In the genomic region with DNA sequence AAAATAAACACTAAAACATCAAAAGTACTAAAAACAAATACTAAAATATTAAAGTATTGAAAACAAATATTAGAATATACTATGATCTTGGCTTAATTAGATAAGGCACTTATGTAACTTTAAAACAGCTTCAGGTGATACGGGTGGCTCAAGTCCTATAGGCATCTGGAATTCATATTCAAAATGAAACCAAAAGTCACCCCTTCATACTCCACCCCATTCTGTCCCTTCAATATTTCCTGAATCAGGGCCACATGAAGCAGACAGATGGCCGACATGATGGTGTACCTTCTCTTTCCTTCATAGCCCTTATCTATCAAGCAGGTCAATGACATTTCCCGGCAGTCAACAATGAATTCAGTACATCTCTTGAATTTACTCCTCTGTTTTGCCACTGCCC, we compare ENCODE assay signal across 24 cellular contexts.
"Had no signal": no experiment of that assay in that cellular context is flagged by ENCODE, and none has a peak within 500 bp of the region (broad histone marks: within the 10 kb centered on the region; RNA-seq: fewer than 3 reads in every experiment).

No MANE protein-coding gene starts in this region.

- H3K27me3 ChIP-seq: foreskin keratinocyte, gastroesophageal sphincter, heart left ventricle, hepatocyte, left lung had no signal

- DNase-seq: dermis blood vessel endothelial cell; dorsolateral prefrontal cortex; effector CD4-positive, alpha-beta T cell; effector memory CD4-positive, alpha-beta T cell; foreskin keratinocyte; heart left ventricle; hypothalamus; immature natural killer cell; left cardiac atrium; left lung; left ventricle myocardium superior; lower lobe of right lung; mesenchymal stem cell; mucosa of descending colon; naive B cell; naive thymus-derived CD8-positive, alpha-beta T cell had no signal

- H3K27ac Mint-ChIP-seq: immature natural killer cell; mesothelial cell of epicardium; naive B cell; naive thymus-derived CD8-positive, alpha-beta T cell had no signal

- H3K4me2 ChIP-seq: hepatocyte had no signal

- H3K27ac ChIP-seq: coronary artery, dorsolateral prefrontal cortex, esophagus muscularis mucosa, foreskin keratinocyte, gastroesophageal sphincter, heart left ventricle, hepatocyte, left lung, lower lobe of right lung had no signal

- H3K36me3 ChIP-seq: esophagus muscularis mucosa, gastroesophageal sphincter, heart left ventricle, left lung, lower lobe of right lung had no signal

- H3K4me3 ChIP-seq: coronary artery, dorsolateral prefrontal cortex, esophagus muscularis mucosa, gastroesophageal sphincter, heart left ventricle, hepatocyte, left lung, lower lobe of right lung, mucosa of descending colon had no signal

- H3K9me3 ChIP-seq: esophagus muscularis mucosa, gastroesophageal sphincter, heart left ventricle, left lung, lower lobe of right lung, mucosa of descending colon had no signal

- H3K4me1 Mint-ChIP-seq: immature natural killer cell; naive B cell; naive thymus-derived CD8-positive, alpha-beta T cell had no signal

- H3K4me1 ChIP-seq: esophagus muscularis mucosa, foreskin keratinocyte, gastroesophageal sphincter, heart left ventricle, left lung, lower lobe of right lung had no signal

- H3K79me2 ChIP-seq: hepatocyte had no signal

- H3K27me3 Mint-ChIP-seq: naive B cell; naive thymus-derived CD8-positive, alpha-beta T cell had no signal

- H3K36me3 Mint-ChIP-seq: immature natural killer cell; mesothelial cell of epicardium; naive B cell; naive thymus-derived CD8-positive, alpha-beta T cell had no signal

- H2AFZ ChIP-seq: hepatocyte had no signal

- H3K4me3 Mint-ChIP-seq: immature natural killer cell; mesothelial cell of epicardium; naive B cell; naive thymus-derived CD8-positive, alpha-beta T cell had no signal

- FAIRE-seq: endothelial cell of umbilical vein, frontal cortex, keratinocyte had no signal

- ATAC-seq: foreskin keratinocyte; gastroesophageal sphincter; heart left ventricle; left cardiac atrium; left lung; left ventricle myocardium superior; lower lobe of right lung; mucosa of descending colon; naive thymus-derived CD8-positive, alpha-beta T cell had no signal
